ENCODE assay signal across 8 cellular contexts in the genomic region with DNA sequence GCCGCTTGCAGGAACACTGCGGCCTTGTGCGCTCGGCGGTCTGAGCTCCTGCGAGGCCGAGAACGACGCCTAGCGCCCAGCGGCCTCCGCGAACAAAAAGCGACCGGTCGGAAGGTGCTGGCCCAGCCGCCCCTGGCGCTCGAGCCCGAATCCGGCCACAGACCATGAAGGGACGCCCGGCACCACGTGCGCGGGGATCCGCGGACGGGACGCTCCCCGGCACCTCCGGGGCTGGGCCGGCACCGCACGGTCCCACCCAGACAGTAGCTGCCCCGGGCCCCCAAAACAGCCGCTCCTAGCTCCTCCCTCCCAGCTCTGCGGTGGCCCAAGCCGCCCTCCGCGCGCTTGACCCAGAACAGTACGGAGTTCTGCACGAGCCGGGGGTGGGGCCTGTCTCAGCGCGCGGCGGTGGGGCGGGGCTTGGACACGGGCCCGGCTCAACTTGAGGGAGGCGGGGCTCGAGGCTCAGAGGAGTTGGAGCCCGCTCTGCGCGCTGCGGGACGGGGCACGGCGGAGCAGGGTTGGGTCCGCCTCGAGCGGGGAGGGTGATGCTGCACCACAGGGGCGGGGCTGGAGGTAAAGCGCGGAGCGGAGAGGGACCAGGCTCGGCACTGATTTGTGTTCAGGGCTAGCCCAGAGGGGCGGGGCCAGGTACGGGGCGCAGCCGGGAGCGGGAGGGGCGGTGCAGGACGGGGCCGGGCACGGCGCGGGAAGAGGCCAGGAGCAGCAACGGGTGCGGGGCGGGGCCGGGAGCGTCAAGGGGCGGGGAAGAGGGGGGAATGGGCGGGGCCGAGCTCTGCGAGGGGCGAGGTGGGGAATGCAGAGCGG. TPM values are rescaled to one million over a fixed set of nuclear protein-coding genes. Genes with fewer than 3 reads are reported as not detected.
DNase-seq lines count a peak whose midpoint lies in the region; ATAC-seq, FAIRE-seq and TF ChIP-seq lines count a peak whose summit lies in the region.

No MANE protein-coding gene starts in this region.

- H3K27ac Mint-ChIP-seq in neural progenitor cell, result peak overlapping the region; percentile 82

- H3K79me2 ChIP-seq in neural progenitor cell (ENCODE audit: low read depth), result peaks cover 37% of the 10 kb centered on the region

- peaks cover 3% of the 10 kb centered on the region for H3K9me3 Mint-ChIP-seq in neural progenitor cell

- H3K9ac ChIP-seq in neural progenitor cell, result no peak overlapping the region
- H3K9ac ChIP-seq in stomach smooth muscle (ENCODE audit: low read length in 2 of 2), result peak overlapping the region; percentile 75 to 87

- peak; percentile 96 for FAIRE-seq in G401.6 (lab: Jason Lieb, UNC)

- peak; percentile 93 for ATAC-seq in foreskin keratinocyte

- peak overlapping the region; percentile 87 for H2AFZ ChIP-seq in neural progenitor cell (replicated peaks)

- H3K27me3 ChIP-seq in H7 (ENCODE audit: control insufficient read depth, insufficient read depth, low read length) (no peaks in the 10 kb centered on the region), foreskin keratinocyte (no peaks in the 10 kb centered on the region), neural progenitor cell (peaks cover 9% of the 10 kb centered on the region), stomach smooth muscle (ENCODE audit: control insufficient read depth in 1 of 2, insufficient read depth in 2 of 2, low read length in 2 of 2) (no peaks in the 10 kb centered on the region)

- peaks cover 36% of the 10 kb centered on the region for H3F3A ChIP-seq in neural progenitor cell (ENCODE audit: low read depth)

- H3K9me3 ChIP-seq in neural progenitor cell (ENCODE audit: low read depth) (no peaks in the 10 kb centered on the region), stomach smooth muscle (ENCODE audit: control insufficient read depth in 2 of 2, low read length in 2 of 2) (no peaks in the 10 kb centered on the region)

- peaks cover 12% of the 10 kb centered on the region for H3K27me3 Mint-ChIP-seq in neural progenitor cell (ENCODE audit: insufficient read depth, low read depth)

- H3K36me3 ChIP-seq in H7 (replicated peaks; ENCODE audit: control insufficient read depth, insufficient read depth, low read length), result no peaks in the 10 kb centered on the region; the same call in none of the 2 replicates
- H3K36me3 ChIP-seq in neural progenitor cell, result no peaks in the 10 kb centered on the region
- H3K36me3 ChIP-seq in stomach smooth muscle (ENCODE audit: control insufficient read depth in 2 of 2, insufficient read depth in 2 of 2, low read length in 2 of 2), result no peaks in the 10 kb centered on the region

- H3K4me3 ChIP-seq in H7 (ENCODE audit: insufficient read depth, low read depth, low read length) (peak overlapping the region; percentile 74), neural progenitor cell (peak overlapping the region; percentile 91), stomach smooth muscle (ENCODE audit: low read length in 2 of 2) (peak overlapping the region; percentile 59 to 79)

- H4K20me1 ChIP-seq in neural progenitor cell (ENCODE audit: low read depth), result peaks cover 27% of the 10 kb centered on the region

- TF ChIP-seq CTCF in foreskin keratinocyte (conservative IDR thresholded peaks at IDR 0.05), result peak; percentile 24
- TF ChIP-seq CTCF in neural progenitor cell (IDR thresholded peaks at IDR 0.05), result no peak

- H3K4me1 Mint-ChIP-seq in neural progenitor cell, result peaks cover 50% of the 10 kb centered on the region

- H3K4me1 ChIP-seq in foreskin keratinocyte (peaks cover 6% of the 10 kb centered on the region), neural progenitor cell (peaks cover 23% of the 10 kb centered on the region), stomach smooth muscle (ENCODE audit: control insufficient read depth, insufficient read depth, low read length) (peaks cover 12% of the 10 kb centered on the region)

- H3K4me3 Mint-ChIP-seq in neural progenitor cell, result peak overlapping the region; percentile 86

- H3K27ac ChIP-seq in foreskin keratinocyte, result peak overlapping the region; percentile 78
- peak overlapping the region; percentile 77 for H3K27ac ChIP-seq in neural progenitor cell
- peak overlapping the region; percentile 92 for H3K27ac ChIP-seq in stomach smooth muscle (ENCODE audit: low read length)

- H3K4me2 ChIP-seq in neural progenitor cell, result peak overlapping the region; percentile 72

- H3K36me3 Mint-ChIP-seq in neural progenitor cell, result peaks cover 2% of the 10 kb centered on the region

- DNase-seq in H7 (peak; percentile 99), M059J (ENCODE audit: low read depth) (peak; percentile 97), SIG-M5 (lab: John Stamatoyannopoulos, UW) (peak; percentile 90), foreskin keratinocyte (peak; percentile 97 to 98), neural progenitor cell (ENCODE audit: low spot score) (peak; percentile 99)
- DNase-seq in activated gamma-delta T cell treated with anti-CD3 and anti-CD28 coated beads, Interleukin-2, amount 50 U/mL, for 16 hours (ENCODE audit: low read depth), result peak; percentile 89

RNA-seq across cellular contexts. Expression of a gene that starts 0.5 kb away (rescaled TPM):
- total RNA-seq in H7 (2014; rRNA removed; shearing (Covaris generic)), result 161 and 210 TPM in 2 replicates
- 9.6 and 10.4 TPM in 2 replicates for total RNA-seq in M059J (2014; rRNA removed; shearing (Covaris generic))
- total RNA-seq in foreskin keratinocyte (26.1 and 31.8 TPM in 2 replicates), neural progenitor cell (ENCODE audit: low replicate concordance) (41.9 and 85.3 TPM in 2 replicates)
- polyA plus RNA-seq in foreskin keratinocyte, result 31.7 and 35.0 TPM in 2 replicates

Comparison
In these comparisons a context has a peak if more than half of its experiments do, and no peak if none do; other contexts are left out.
1. Peak in every context shown above with its lines: DNase-seq, ATAC-seq, H3K4me3 ChIP-seq and H3K27ac ChIP-seq.